Comparison of ENCODE assay signal across 13 cellular contexts in the genomic region with DNA sequence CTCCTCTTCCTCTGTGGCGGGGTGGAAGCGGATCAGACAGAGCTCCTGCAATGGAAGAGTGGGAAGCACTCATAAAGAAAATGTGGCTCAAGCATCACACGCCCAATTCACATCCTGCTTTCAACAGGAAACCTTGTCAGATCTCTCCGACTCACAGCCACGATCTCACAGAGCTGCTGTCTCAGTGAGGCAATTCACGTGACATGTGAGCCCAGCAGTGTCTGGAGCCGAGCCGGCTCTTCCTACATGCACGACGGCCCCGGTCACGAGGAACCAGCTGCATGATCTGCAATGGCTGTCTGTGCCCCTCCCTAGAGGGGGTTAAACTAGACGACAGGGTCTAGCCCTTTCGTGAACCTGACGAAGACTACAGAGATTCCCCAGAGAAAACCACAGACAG. TPM values are rescaled to one million over a fixed set of nuclear protein-coding genes. Genes with fewer than 3 reads are reported as not detected.
A peak's percentile ranks its signal among the peaks of the same experiment; 100 is the strongest.
DNase-seq lines count a peak whose midpoint lies in the region; ATAC-seq, FAIRE-seq and TF ChIP-seq lines count a peak whose summit lies in the region.
"Had no signal": no experiment of that assay in that cellular context is flagged by ENCODE, and none has a peak within 500 bp of the region (broad histone marks: within the 10 kb centered on the region; RNA-seq: fewer than 3 reads in every experiment).

No MANE protein-coding gene starts in this region.

- peaks cover 19% of the 10 kb centered on the region for H3K4me1 ChIP-seq in astrocyte (ENCODE audit: insufficient read depth, low read length)
- H3K4me1 ChIP-seq in spleen: peaks cover 0 to 17% (median 0%) of the 10 kb centered on the region in 6 donors

- ATAC-seq in GM21423 (IDR thresholded peaks at IDR 0.05; ENCODE audit: unreplicated experiment) (no peak), left lobe of liver (no peak)

- H3K27ac ChIP-seq in astrocyte (ENCODE audit: low read depth, low read length): no peak overlapping the region
- no peak overlapping the region for H3K27ac ChIP-seq in spleen
- H3K27ac ChIP-seq: skin epidermis, thoracic aorta had no signal

- H3K27ac Mint-ChIP-seq in T-helper 2 cell treated with Interferon-gamma antibody and Interleukin-4, amounts not matched to agents 5 μg/mL and 100 μg/mL, for 36 hours: peak overlapping the region; percentile 80
- peak overlapping the region; percentile 85 for H3K27ac Mint-ChIP-seq in astrocyte (ENCODE audit: unreplicated experiment)

- H3K36me3 ChIP-seq in astrocyte (ENCODE audit: insufficient read depth, low read length) (peaks cover 57% of the 10 kb centered on the region), spleen (peaks cover 13 to 100% (median 98%) of the 10 kb centered on the region in 6 donors)

- no peak for TF ChIP-seq POLR2A in spleen (IDR thresholded peaks at IDR 0.05)

- 68 to 78% (median 74%) methylated on average over 14 to 15 of the region's 15 CpGs for WGBS in spleen, 5 donors

- peaks cover 75% of the 10 kb centered on the region for H3K36me3 Mint-ChIP-seq in T-helper 2 cell treated with Interferon-gamma antibody and Interleukin-4, amounts not matched to agents 5 μg/mL and 100 μg/mL, for 36 hours (ENCODE audit: low read depth)
- H3K36me3 Mint-ChIP-seq in astrocyte (ENCODE audit: low read depth, unreplicated experiment): peaks cover 22% of the 10 kb centered on the region

- no peak overlapping the region for H3K9ac ChIP-seq in astrocyte (ENCODE audit: low read length)

- no peak overlapping the region for H2AFZ ChIP-seq in astrocyte (ENCODE audit: low read depth, low read length)

- peak; percentile 74 for DNase-seq in activated effector memory CD4-positive, alpha-beta T cell treated with anti-CD3 and anti-CD28 coated beads, Interleukin-2, amount 50 U/mL, for 16 hours
- DNase-seq in activated effector memory CD4-positive, alpha-beta T cell treated with Interleukin-2 at 50 U/mL for 16 hours: no peak
- no peak for DNase-seq in T-helper 2 cell treated with Interferon-gamma antibody and Interleukin-4, amounts not matched to agents 5 μg/mL and 100 μg/mL, for 36 hours (ENCODE audit: low spot score)
- no peak for DNase-seq in astrocyte (ENCODE audit: low read depth)
- peak; percentile 44 for DNase-seq in spleen
- DNase-seq in NCI-H187 treated with DMSO at 0.1 percent for 48 hours (lab: John Stamatoyannopoulos, UW): no peak
- no peak for DNase-seq in left lobe of liver (ENCODE audit: low spot score)
- DNase-seq: NCI-H146 had no signal

- H3K4me3 ChIP-seq in astrocyte (ENCODE audit: insufficient read depth, low read depth, low read length) (no peak overlapping the region), spleen (no peak overlapping the region)
- H3K4me3 ChIP-seq: lung, skin epidermis, thoracic aorta had no signal

- no peak overlapping the region for H3K4me2 ChIP-seq in astrocyte (ENCODE audit: low read length)

- TF ChIP-seq CTCF in astrocyte (IDR thresholded peaks at IDR 0.05; ENCODE audit: insufficient read depth, low read depth, low read length) (no peak), spleen (IDR thresholded peaks at IDR 0.05 in 8 of 11, conservative IDR thresholded peaks at IDR 0.05 in 3 of 11) (no peak)

- H3K9me3 Mint-ChIP-seq in T-helper 2 cell treated with Interferon-gamma antibody and Interleukin-4, amounts not matched to agents 5 μg/mL and 100 μg/mL, for 36 hours: no peaks in the 10 kb centered on the region
- H3K9me3 Mint-ChIP-seq in astrocyte (ENCODE audit: unreplicated experiment): no peaks in the 10 kb centered on the region
- H3K9me3 Mint-ChIP-seq: central memory CD8-positive, alpha-beta T cell had no signal

- H3K9me3 ChIP-seq in astrocyte (ENCODE audit: insufficient read depth, low read depth, low read length): no peaks in the 10 kb centered on the region
- no peaks in the 10 kb centered on the region for H3K9me3 ChIP-seq in spleen
- H3K9me3 ChIP-seq: thoracic aorta had no signal

- intact Hi-C loops in spleen (cut with DNase I; ENCODE audit: low total_unique reads): loop anchor here (10.0 kb wide), 1 partner anchor 114 kb away; a partner anchor contains a TSS

- H3K4me3 Mint-ChIP-seq in T-helper 2 cell treated with Interferon-gamma antibody and Interleukin-4, amounts not matched to agents 5 μg/mL and 100 μg/mL, for 36 hours: no peak overlapping the region
- no peak overlapping the region for H3K4me3 Mint-ChIP-seq in astrocyte (ENCODE audit: unreplicated experiment)
- H3K4me3 Mint-ChIP-seq: central memory CD8-positive, alpha-beta T cell had no signal

- H3K4me1 Mint-ChIP-seq in T-helper 2 cell treated with Interferon-gamma antibody and Interleukin-4, amounts not matched to agents 5 μg/mL and 100 μg/mL, for 36 hours (ENCODE audit: low read depth): peaks cover 23% of the 10 kb centered on the region
- H3K4me1 Mint-ChIP-seq in astrocyte (ENCODE audit: low read depth, unreplicated experiment): peaks cover 26% of the 10 kb centered on the region

- H3K79me2 ChIP-seq in astrocyte (ENCODE audit: insufficient read depth, low read length): no peaks in the 10 kb centered on the region

- H3K27me3 ChIP-seq in astrocyte (ENCODE audit: insufficient read depth, low read length) (no peaks in the 10 kb centered on the region), spleen (replicated peaks in 1 of 7) (no peaks in the 10 kb centered on the region)

- peaks cover 78% of the 10 kb centered on the region for H4K20me1 ChIP-seq in astrocyte (ENCODE audit: insufficient read depth, low read length)

- no peaks in the 10 kb centered on the region for H3K27me3 Mint-ChIP-seq in T-helper 2 cell treated with Interferon-gamma antibody and Interleukin-4, amounts not matched to agents 5 μg/mL and 100 μg/mL, for 36 hours (ENCODE audit: low read depth)
- no peaks in the 10 kb centered on the region for H3K27me3 Mint-ChIP-seq in astrocyte (ENCODE audit: low read depth, unreplicated experiment)
- H3K27me3 Mint-ChIP-seq: central memory CD8-positive, alpha-beta T cell had no signal

- FAIRE-seq in astrocyte (lab: Jason Lieb, UNC): no peak

RNA-seq across cellular contexts. Expression of a gene that starts 29.5 kb away (rescaled TPM):
- total RNA-seq in astrocyte: 11.0 and 13.5 TPM in 2 replicates
- total RNA-seq in spleen: 1 to 10 TPM; 4.1 to 8.8 (median 6.8) TPM
- polyA plus RNA-seq in spleen: 1 to 10 TPM; 4.5 to 6.3 (median 5.3) TPM
- total RNA-seq in left lobe of liver: 6.2 TPM

RNA-seq across cellular contexts. Expression of a gene that starts 35.2 kb away (rescaled TPM):
- total RNA-seq in astrocyte: 39.0 and 39.2 TPM in 2 replicates
- 10 to 100 TPM; 61.2 to 79.6 (median 76.0) TPM for total RNA-seq in spleen
- 10 to 100 TPM; 17.4 to 23.2 (median 17.8) TPM for polyA plus RNA-seq in spleen
- total RNA-seq in left lobe of liver: 22.8 TPM

RNA-seq across cellular contexts. Expression of a gene that starts 46.8 kb away (rescaled TPM):
- total RNA-seq in astrocyte (37.1 and 37.3 TPM in 2 replicates), spleen (10 to 100 TPM; 26.5 to 33.3 (median 29.6) TPM), left lobe of liver (19.3 TPM)
- 10 to 100 TPM in 2 of 3 donors, 1 to 10 TPM in 1; 9.7 to 12.9 (median 12.0) TPM for polyA plus RNA-seq in spleen

Comparison
In these comparisons a context has a peak if more than half of its experiments do, and no peak if none do; other contexts are left out.
1. DNase-seq: peak in activated effector memory CD4-positive, alpha-beta T cell treated with anti-CD3 and anti-CD28 coated beads, Interleukin-2, amount 50 U/mL, for 16 hours (single experiment) and spleen (single experiment); none in activated effector memory CD4-positive, alpha-beta T cell treated with Interleukin-2 at 50 U/mL for 16 hours (single experiment), T-helper 2 cell treated with Interferon-gamma antibody and Interleukin-4, amounts not matched to agents 5 μg/mL and 100 μg/mL, for 36 hours (single experiment), astrocyte (single experiment), NCI-H187 treated with DMSO at 0.1 percent for 48 hours (single experiment) and left lobe of liver (single experiment).